In genomic region chr5:138354387-138354786, GRCh38 we compare ENCODE assay signal across 9 cellular contexts. TPM values are rescaled to one million over a fixed set of nuclear protein-coding genes. Genes with fewer than 3 reads are reported as not detected.
DNase-seq lines count a peak whose midpoint lies in the region; ATAC-seq, FAIRE-seq and TF ChIP-seq lines count a peak whose summit lies in the region.
"Had no signal": no experiment of that assay in that cellular context is flagged by ENCODE, and none has a peak within 500 bp of the region (broad histone marks: within the 10 kb centered on the region; RNA-seq: fewer than 3 reads in every experiment).

No MANE protein-coding gene starts in this region.

- DNase-seq in activated CD4-positive, alpha-beta T cell treated with anti-CD3 and anti-CD28 coated beads, Interleukin-2, amount 10 ng/mL, durations not matched to agents 7 days and 5 days = no peak
- no peak for DNase-seq in activated CD4-positive, alpha-beta T cell treated with anti-CD3 and anti-CD28 coated beads, Interleukin-2, amount 50 U/mL, for 48 hours
- DNase-seq in kidney = no peak
- no peak for DNase-seq in suprapubic skin (ENCODE audit: low spot score in 2 of 2)
- no peak for DNase-seq in DMS 273 (lab: John Stamatoyannopoulos, UW; ENCODE audit: unreplicated experiment)
- no peak for DNase-seq in D341Med (ENCODE audit: low spot score)
- DNase-seq: DMS153 had no signal

- H3K9me3 Mint-ChIP-seq in activated CD4-positive, alpha-beta T cell treated with anti-CD3 and anti-CD28 coated beads, Interleukin-2, amount 10 ng/mL, durations not matched to agents 7 days and 5 days = peaks cover 6% of the 10 kb centered on the region
- H3K9me3 Mint-ChIP-seq in activated naive CD8-positive, alpha-beta T cell (ENCODE audit: low read depth) = peaks cover 4% of the 10 kb centered on the region

- WGBS in suprapubic skin = 13% methylated on average over 5 of the region's 5 CpGs

- no peak for TF ChIP-seq CTCF in kidney (IDR thresholded peaks at IDR 0.05; ENCODE audit: borderline replicate concordance, extremely low read depth, insufficient read depth)
- no peak for TF ChIP-seq CTCF in suprapubic skin (IDR thresholded peaks at IDR 0.05)

- no peak for FAIRE-seq in kidney (lab: Jason Lieb, UNC)

- peaks cover 0 to 4% of the 10 kb centered on the region in 2 donors for H3K9me3 ChIP-seq in kidney (ENCODE audit: control insufficient read depth in 1 of 2, low read length in 2 of 2)
- no peaks in the 10 kb centered on the region for H3K9me3 ChIP-seq in suprapubic skin

- H3K36me3 Mint-ChIP-seq in activated CD4-positive, alpha-beta T cell treated with anti-CD3 and anti-CD28 coated beads, Interleukin-2, amount 10 ng/mL, durations not matched to agents 7 days and 5 days (ENCODE audit: low read depth) = peaks cover 30% of the 10 kb centered on the region
- H3K36me3 Mint-ChIP-seq in activated naive CD8-positive, alpha-beta T cell = peaks cover 3% of the 10 kb centered on the region

- peak overlapping the region; percentile 66 to 91 for H3K9ac ChIP-seq in kidney (ENCODE audit: low read length in 2 of 2)

- H3K4me3 Mint-ChIP-seq in activated CD4-positive, alpha-beta T cell treated with anti-CD3 and anti-CD28 coated beads, Interleukin-2, amount 10 ng/mL, durations not matched to agents 7 days and 5 days = peak overlapping the region; percentile 93
- H3K4me3 Mint-ChIP-seq in activated naive CD8-positive, alpha-beta T cell = peak overlapping the region; percentile 98

- no peaks in the 10 kb centered on the region for H3K27me3 Mint-ChIP-seq in activated CD4-positive, alpha-beta T cell treated with anti-CD3 and anti-CD28 coated beads, Interleukin-2, amount 10 ng/mL, durations not matched to agents 7 days and 5 days
- H3K27me3 Mint-ChIP-seq in activated naive CD8-positive, alpha-beta T cell = no peaks in the 10 kb centered on the region

- CTCF ChIA-PET in activated CD4-positive, alpha-beta T cell treated with anti-CD3 and anti-CD28 coated beads, Interleukin-2, amount 10 ng/mL, durations not matched to agents 7 days and 5 days (lab: Charles Lee) = interaction anchor here (0.6 to 9.3 kb wide), 13 partner anchors 9 to 1068 kb away, joined by 3 to 444 read pairs (median 5); partner anchors contain the start of genes CDC25C and FAM53C

- POLR2A ChIA-PET in activated CD4-positive, alpha-beta T cell treated with anti-CD3 and anti-CD28 coated beads, Interleukin-2, amount 10 ng/mL, durations not matched to agents 7 days and 5 days (lab: Charles Lee) = interaction anchor here (2.1 kb wide), 1 partner anchor 17 kb away, joined by 10 read pairs; the partner anchor contains the start of gene FAM53C

- peak overlapping the region; percentile 64 to 82 for H3K4me3 ChIP-seq in kidney (ENCODE audit: low read length in 2 of 2)
- peak overlapping the region; percentile 92 for H3K4me3 ChIP-seq in suprapubic skin

- no peak overlapping the region for H3K27ac ChIP-seq in kidney (ENCODE audit: low read depth in 2 of 2, low read length in 2 of 2)
- H3K27ac ChIP-seq in suprapubic skin = peak overlapping the region; percentile 3

- H3K4me1 Mint-ChIP-seq in activated CD4-positive, alpha-beta T cell treated with anti-CD3 and anti-CD28 coated beads, Interleukin-2, amount 10 ng/mL, durations not matched to agents 7 days and 5 days = peaks cover 47% of the 10 kb centered on the region
- peaks cover 47% of the 10 kb centered on the region for H3K4me1 Mint-ChIP-seq in activated naive CD8-positive, alpha-beta T cell (ENCODE audit: low read depth)

- H3K36me3 ChIP-seq in kidney (ENCODE audit: control insufficient read depth in 1 of 2, insufficient read depth in 2 of 2, low read length in 2 of 2) (no peaks in the 10 kb centered on the region), suprapubic skin (no peaks in the 10 kb centered on the region)

- ATAC-seq in GM21390 (IDR thresholded peaks at IDR 0.05; ENCODE audit: unreplicated experiment) = no peak

- no peak for TF ChIP-seq EP300 in suprapubic skin (IDR thresholded peaks at IDR 0.05)

- no peaks in the 10 kb centered on the region for H3K27me3 ChIP-seq in suprapubic skin

- H3K27ac Mint-ChIP-seq in activated CD4-positive, alpha-beta T cell treated with anti-CD3 and anti-CD28 coated beads, Interleukin-2, amount 10 ng/mL, durations not matched to agents 7 days and 5 days = peak overlapping the region; percentile 98
- peak overlapping the region; percentile 88 for H3K27ac Mint-ChIP-seq in activated naive CD8-positive, alpha-beta T cell

- H3K4me1 ChIP-seq in kidney (ENCODE audit: control insufficient read depth in 1 of 2, insufficient read depth in 1 of 2, low read depth in 1 of 2, low read length in 2 of 2) (peaks cover 0 to 13% of the 10 kb centered on the region in 2 donors), suprapubic skin (peaks cover 22% of the 10 kb centered on the region)

- no peak for TF ChIP-seq POLR2A in suprapubic skin (IDR thresholded peaks at IDR 0.05)

- intact Hi-C loops in kidney (cut with DNase I) = no loop called here

RNA-seq across cellular contexts. Expression of gene KDM3B, which starts 1.9 kb away (rescaled TPM):
- total RNA-seq in activated CD4-positive, alpha-beta T cell treated with anti-CD3 and anti-CD28 coated beads, Interleukin-2, amount 10 ng/mL, durations not matched to agents 7 days and 5 days = 10 to 100 TPM; 60.4 to 65.7 TPM
- total RNA-seq in kidney (69.6 TPM), suprapubic skin (100 to 1,000 TPM in 1 of 4 donors, 10 to 100 TPM in 3; 49.1 to 112 (median 65.1) TPM)
- 18.5 TPM for polyA plus RNA-seq in kidney (ENCODE audit: insufficient read depth, low read depth, low replicate concordance)

RNA-seq across cellular contexts. Expression of gene FAM53C, which starts 16.3 kb away (rescaled TPM):
- total RNA-seq in activated CD4-positive, alpha-beta T cell treated with anti-CD3 and anti-CD28 coated beads, Interleukin-2, amount 10 ng/mL, durations not matched to agents 7 days and 5 days = 10 to 100 TPM; 23.7 to 25.5 TPM
- total RNA-seq in kidney (18.9 TPM), suprapubic skin (10 to 100 TPM; 18.1 to 31.1 (median 22.4) TPM)
- polyA plus RNA-seq in kidney (ENCODE audit: insufficient read depth, low read depth, low replicate concordance) = 8.1 TPM

RNA-seq across cellular contexts. Expression of gene CDC25C, which starts 22.8 kb away (rescaled TPM):
- 10 to 100 TPM; 15.8 to 19.0 TPM for total RNA-seq in activated CD4-positive, alpha-beta T cell treated with anti-CD3 and anti-CD28 coated beads, Interleukin-2, amount 10 ng/mL, durations not matched to agents 7 days and 5 days
- total RNA-seq in kidney (0.25 TPM), suprapubic skin (1 to 10 TPM in 3 of 4 donors, under 1 TPM in 1; 0.38 to 1.6 (median 1.3) TPM)
- not detected for polyA plus RNA-seq in kidney (ENCODE audit: insufficient read depth, low read depth, low replicate concordance)

Comparison
In these comparisons a context has a peak if more than half of its experiments do, and no peak if none do; other contexts are left out.
1. RNA of gene CDC25C, which starts 22.8 kb away (total RNA-seq): 15.8 to 19.0 TPM in activated CD4-positive, alpha-beta T cell treated with anti-CD3 and anti-CD28 coated beads, Interleukin-2, amount 10 ng/mL, durations not matched to agents 7 days and 5 days; 0.38 to 1.6 TPM in suprapubic skin and 0.25 TPM in kidney (single experiment); every median in the first group is over 4 times any median in the second.